In genomic region chr12:6093764-6094163, GRCh38 we compare ENCODE assay signal across 13 cellular contexts. TPM values are rescaled to one million over a fixed set of nuclear protein-coding genes. Genes with fewer than 3 reads are reported as not detected.
DNase-seq lines count a peak whose midpoint lies in the region; ATAC-seq and TF ChIP-seq lines count a peak whose summit lies in the region.
"Had no signal": no experiment of that assay in that cellular context is flagged by ENCODE, and none has a peak within 500 bp of the region (broad histone marks: within the 10 kb centered on the region; RNA-seq: fewer than 3 reads in every experiment).

No MANE protein-coding gene starts in this region.

- no peak overlapping the region for H3K4me3 Mint-ChIP-seq in T-cell
- H3K4me3 Mint-ChIP-seq: nephron progenitor cell had no signal

- H2AK5ac ChIP-seq in neuronal stem cell (ENCODE audit: low read depth, low read length) = peak overlapping the region; percentile 17

- H3K18ac ChIP-seq in neuronal stem cell (ENCODE audit: low read length) = no peak overlapping the region

- ATAC-seq in Right ventricle myocardium inferior = no peak
- ATAC-seq in omental fat pad (ENCODE audit: low FRiP score) = no peak
- ATAC-seq in T-cell (replicated peaks in 1 of 4) = no peak

- TF ChIP-seq CTCF in right atrium auricular region (IDR thresholded peaks at IDR 0.05) = no peak
- no peak for TF ChIP-seq CTCF in omental fat pad (IDR thresholded peaks at IDR 0.05)

- H3K36me3 ChIP-seq in right atrium auricular region = no peaks in the 10 kb centered on the region
- H3K36me3 ChIP-seq in neuronal stem cell (replicated peaks in 1 of 2; ENCODE audit: control insufficient read depth in 2 of 2, insufficient read depth in 2 of 2, low read length in 2 of 2) = no peaks in the 10 kb centered on the region

- H3K9me3 ChIP-seq in right atrium auricular region = no peaks in the 10 kb centered on the region
- H3K9me3 ChIP-seq in neuronal stem cell (replicated peaks in 1 of 2; ENCODE audit: control insufficient read depth in 2 of 2, insufficient read depth in 1 of 2, low read depth in 1 of 2, low read length in 2 of 2) = no peaks in the 10 kb centered on the region

- no peak overlapping the region for H3K23ac ChIP-seq in neuronal stem cell (ENCODE audit: low read depth, low read length, poor library complexity)

- intact Hi-C loops in Right ventricle myocardium inferior (cut with DNase I) = no loop called here

- WGBS in neuronal stem cell (ENCODE audit: extremely low coverage in 2 of 2, insufficient read length in 2 of 2, insufficient replicate concordance in 1 of 2), 2 donors = no CpG with 5 or more reads among the region's 2 CpGs

- no peak overlapping the region for H3K14ac ChIP-seq in neuronal stem cell (ENCODE audit: low read length)

- POLR2A ChIA-PET in T-cell (lab: Charles Lee) = no interaction called here

- H3K36me3 Mint-ChIP-seq in T-cell = no peaks in the 10 kb centered on the region

- no peak overlapping the region for H2BK5ac ChIP-seq in neuronal stem cell (ENCODE audit: low read length)

- H2BK12ac ChIP-seq in neuronal stem cell (ENCODE audit: low read length) = peak overlapping the region; percentile 5

- H3K4ac ChIP-seq in neuronal stem cell (ENCODE audit: low read length) = no peak overlapping the region

- no peak overlapping the region for H3K9ac ChIP-seq in neuronal stem cell (ENCODE audit: low read depth, low read length, poor library complexity)

- H2AFZ ChIP-seq in neuronal stem cell (ENCODE audit: low read length) = no peak overlapping the region

- no peak overlapping the region for H3K27ac Mint-ChIP-seq in T-cell
- H3K27ac Mint-ChIP-seq: nephron progenitor cell had no signal

- H3K79me1 ChIP-seq in neuronal stem cell (ENCODE audit: low read depth, low read length) = no peaks in the 10 kb centered on the region

- H3K27ac ChIP-seq in right atrium auricular region = peak overlapping the region; percentile 10 to 35
- no peak overlapping the region for H3K27ac ChIP-seq in neuronal stem cell (replicated peaks; ENCODE audit: low read length)
- H3K27ac ChIP-seq: VCaP had no signal

- H3K9me3 Mint-ChIP-seq in T-cell = no peaks in the 10 kb centered on the region

- no peak overlapping the region for H3K4me3 ChIP-seq in right atrium auricular region
- H3K4me3 ChIP-seq in neuronal stem cell (ENCODE audit: low read length in 2 of 2) = no peak overlapping the region

- CTCF ChIA-PET in T-cell (lab: Charles Lee) = no interaction called here

- DNase-seq in right atrium auricular region (ENCODE audit: low spot score) (no peak), Right ventricle myocardium inferior (ENCODE audit: missing footprints) (no peak), dermis blood vessel endothelial cell (peak; percentile 41), neuronal stem cell (ENCODE audit: low spot score) (no peak), NCI-H146 treated with DMSO at 0.1 percent for 48 hours (lab: John Stamatoyannopoulos, UW; ENCODE audit: unreplicated experiment) (no peak), omental fat pad (ENCODE audit: low spot score) (no peak), DMS114 treated with DMSO at 0.1 percent for 48 hours (lab: John Stamatoyannopoulos, UW; ENCODE audit: unreplicated experiment) (no peak), T-cell (no peak)
- DNase-seq: GDM1; NCI-H2029; nephron progenitor cell; stimulated activated naive CD4-positive, alpha-beta T cell treated with Interleukin-2 at 50 U/mL for 16 hours had no signal

- H3K4me2 ChIP-seq in neuronal stem cell (ENCODE audit: insufficient read depth, low read length, poor library complexity, severe bottlenecking) = no peak overlapping the region

- H3K27me3 Mint-ChIP-seq in T-cell = peaks cover 0 to 38% of the 10 kb centered on the region in 2 donors

- H3K4me1 ChIP-seq in right atrium auricular region = peaks cover 0 to 47% of the 10 kb centered on the region in 2 donors
- peaks cover 7 to 12% of the 10 kb centered on the region in 2 donors for H3K4me1 ChIP-seq in neuronal stem cell (ENCODE audit: control insufficient read depth in 2 of 2, insufficient read depth in 1 of 2, low read depth in 1 of 2, low read length in 2 of 2)

- H3K4me1 Mint-ChIP-seq in T-cell = peaks cover 0 to 9% (median 8%) of the 10 kb centered on the region in 3 donors

- no peak overlapping the region for H4K8ac ChIP-seq in neuronal stem cell (ENCODE audit: low read depth, low read length)

- H3K27me3 ChIP-seq in right atrium auricular region (no peaks in the 10 kb centered on the region), neuronal stem cell (ENCODE audit: control insufficient read depth in 3 of 3, insufficient read depth in 3 of 3, low read depth in 1 of 3, low read length in 3 of 3) (no peaks in the 10 kb centered on the region)

- no peak overlapping the region for H4K91ac ChIP-seq in neuronal stem cell (ENCODE audit: low read depth, low read length, poor library complexity)

- no peak overlapping the region for H2BK120ac ChIP-seq in neuronal stem cell (ENCODE audit: low read depth, low read length)

- H2BK15ac ChIP-seq in neuronal stem cell (ENCODE audit: low read length) = peak overlapping the region; percentile 6

RNA-seq across cellular contexts. Expression of gene VWF, which starts 30.7 kb away (rescaled TPM):
- 100 to 1,000 TPM; 189 to 331 TPM for total RNA-seq in right atrium auricular region
- total RNA-seq in Right ventricle myocardium inferior = 244 TPM
- 3,052 and 3,683 TPM in 2 replicates for total RNA-seq in dermis blood vessel endothelial cell
- polyA plus RNA-seq in neuronal stem cell (2013, experiment 1 of 2) = 0.24 TPM
- polyA plus RNA-seq in neuronal stem cell (2013, experiment 2 of 2) = 0.25 TPM
- total RNA-seq in omental fat pad = 1,000 to 10,000 TPM in 1 of 4 donors, 100 to 1,000 TPM in 2, 10 to 100 TPM in 1; 78.4 to 1,203 (median 422) TPM
- under 1 TPM in 4 of 5 donors, not detected in 1; 0.13 to 0.90 (median 0.74) TPM for total RNA-seq in T-cell

Comparison
In these comparisons a context has a peak if more than half of its experiments do, and no peak if none do; other contexts are left out.
1. RNA of gene VWF, which starts 30.7 kb away (total RNA-seq): 3,052 to 3,683 TPM in dermis blood vessel endothelial cell, 78.4 to 1,203 TPM in omental fat pad, 189 to 331 TPM in right atrium auricular region and 244 TPM in Right ventricle myocardium inferior (single experiment); 0.13 to 0.90 TPM in T-cell; every median in the first group is over 10 times any median in the second.